1 cellular context compared by ENCODE assay signal in the genomic region with DNA sequence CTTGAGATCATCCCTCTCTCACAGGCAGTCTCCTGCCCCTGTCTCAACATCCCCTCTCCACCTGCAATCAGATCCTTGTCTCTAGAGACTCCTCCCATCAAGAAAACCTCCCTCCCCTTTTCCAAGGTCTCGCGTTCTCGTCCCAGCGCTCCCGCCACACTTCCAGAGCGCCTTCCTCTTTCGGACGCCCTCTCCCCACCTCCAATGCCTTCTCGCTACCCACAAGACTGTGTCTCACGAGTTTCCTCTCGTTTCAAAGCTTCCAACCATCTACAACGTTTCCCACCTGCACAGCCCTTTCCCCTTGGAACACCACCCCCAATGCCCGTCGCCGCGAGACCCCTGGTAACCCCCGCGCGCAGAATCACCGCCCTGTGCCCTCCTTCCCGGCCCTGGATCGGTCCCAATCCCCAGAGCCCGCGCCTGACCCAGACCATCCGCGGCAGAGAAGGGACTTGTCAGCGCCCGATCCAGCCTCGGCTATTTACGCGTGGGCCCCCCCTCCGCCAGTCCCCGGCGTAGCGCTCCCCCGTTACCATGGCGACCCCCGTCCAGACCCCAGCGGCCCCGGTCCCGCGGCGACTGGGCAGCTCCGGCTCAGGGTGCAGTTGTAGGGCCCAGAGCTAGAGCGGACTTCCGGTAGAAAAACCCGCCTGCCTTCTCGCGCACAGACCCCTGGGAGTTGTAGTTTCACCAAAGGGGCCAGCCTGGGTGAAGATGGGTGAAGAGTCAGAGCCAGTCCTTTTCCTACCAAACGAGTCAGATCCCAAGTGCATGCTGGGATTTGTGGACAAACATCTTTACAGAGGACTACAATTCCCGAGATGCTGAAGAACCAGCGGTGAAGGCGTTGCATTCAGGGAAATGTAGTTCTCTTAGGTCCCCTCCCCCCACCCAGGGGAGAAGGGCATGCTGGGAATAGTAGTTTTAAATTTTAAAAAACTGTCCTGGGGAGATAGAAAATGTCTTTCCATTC.
TF ChIP-seq lines count a peak whose summit lies in the region.

A gene (minus strand): TSS at position 619 of the 976 bp plus-strand sequence. CDS start 80 bp downstream, at position 539.

TF ChIP-seq in K562, 482 proteins besides CTCF, POLR2A, EP300 and RAD21 (continued from another document and continues in another):
- TF ChIP-seq, protein P1, sequence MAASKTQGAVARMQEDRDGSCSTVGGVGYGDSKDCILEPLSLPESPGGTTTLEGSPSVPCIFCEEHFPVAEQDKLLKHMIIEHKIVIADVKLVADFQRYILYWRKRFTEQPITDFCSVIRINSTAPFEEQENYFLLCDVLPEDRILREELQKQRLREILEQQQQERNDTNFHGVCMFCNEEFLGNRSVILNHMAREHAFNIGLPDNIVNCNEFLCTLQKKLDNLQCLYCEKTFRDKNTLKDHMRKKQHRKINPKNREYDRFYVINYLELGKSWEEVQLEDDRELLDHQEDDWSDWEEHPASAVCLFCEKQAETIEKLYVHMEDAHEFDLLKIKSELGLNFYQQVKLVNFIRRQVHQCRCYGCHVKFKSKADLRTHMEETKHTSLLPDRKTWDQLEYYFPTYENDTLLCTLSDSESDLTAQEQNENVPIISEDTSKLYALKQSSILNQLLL (CRISPR knock-in tag; IDR thresholded peaks at IDR 0.05; ENCODE audit: borderline replicate concordance): no peak
- TF ChIP-seq YBX1 (IDR thresholded peaks at IDR 0.05): no peak
- TF ChIP-seq ZKSCAN3 (CRISPR knock-in tag; IDR thresholded peaks at IDR 0.05): no peak
- no peak for TF ChIP-seq PRPF4 (IDR thresholded peaks at IDR 0.05; ENCODE audit: insufficient read depth, low read depth, low read length, poor library complexity, severe bottlenecking)
- TF ChIP-seq NCOA6 (IDR thresholded peaks at IDR 0.05): no peak
- TF ChIP-seq, protein P2, sequence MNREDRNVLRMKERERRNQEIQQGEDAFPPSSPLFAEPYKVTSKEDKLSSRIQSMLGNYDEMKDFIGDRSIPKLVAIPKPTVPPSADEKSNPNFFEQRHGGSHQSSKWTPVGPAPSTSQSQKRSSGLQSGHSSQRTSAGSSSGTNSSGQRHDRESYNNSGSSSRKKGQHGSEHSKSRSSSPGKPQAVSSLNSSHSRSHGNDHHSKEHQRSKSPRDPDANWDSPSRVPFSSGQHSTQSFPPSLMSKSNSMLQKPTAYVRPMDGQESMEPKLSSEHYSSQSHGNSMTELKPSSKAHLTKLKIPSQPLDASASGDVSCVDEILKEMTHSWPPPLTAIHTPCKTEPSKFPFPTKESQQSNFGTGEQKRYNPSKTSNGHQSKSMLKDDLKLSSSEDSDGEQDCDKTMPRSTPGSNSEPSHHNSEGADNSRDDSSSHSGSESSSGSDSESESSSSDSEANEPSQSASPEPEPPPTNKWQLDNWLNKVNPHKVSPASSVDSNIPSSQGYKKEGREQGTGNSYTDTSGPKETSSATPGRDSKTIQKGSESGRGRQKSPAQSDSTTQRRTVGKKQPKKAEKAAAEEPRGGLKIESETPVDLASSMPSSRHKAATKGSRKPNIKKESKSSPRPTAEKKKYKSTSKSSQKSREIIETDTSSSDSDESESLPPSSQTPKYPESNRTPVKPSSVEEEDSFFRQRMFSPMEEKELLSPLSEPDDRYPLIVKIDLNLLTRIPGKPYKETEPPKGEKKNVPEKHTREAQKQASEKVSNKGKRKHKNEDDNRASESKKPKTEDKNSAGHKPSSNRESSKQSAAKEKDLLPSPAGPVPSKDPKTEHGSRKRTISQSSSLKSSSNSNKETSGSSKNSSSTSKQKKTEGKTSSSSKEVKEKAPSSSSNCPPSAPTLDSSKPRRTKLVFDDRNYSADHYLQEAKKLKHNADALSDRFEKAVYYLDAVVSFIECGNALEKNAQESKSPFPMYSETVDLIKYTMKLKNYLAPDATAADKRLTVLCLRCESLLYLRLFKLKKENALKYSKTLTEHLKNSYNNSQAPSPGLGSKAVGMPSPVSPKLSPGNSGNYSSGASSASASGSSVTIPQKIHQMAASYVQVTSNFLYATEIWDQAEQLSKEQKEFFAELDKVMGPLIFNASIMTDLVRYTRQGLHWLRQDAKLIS (CRISPR knock-in tag; IDR thresholded peaks at IDR 0.05): no peak
- TF ChIP-seq, protein P3, sequence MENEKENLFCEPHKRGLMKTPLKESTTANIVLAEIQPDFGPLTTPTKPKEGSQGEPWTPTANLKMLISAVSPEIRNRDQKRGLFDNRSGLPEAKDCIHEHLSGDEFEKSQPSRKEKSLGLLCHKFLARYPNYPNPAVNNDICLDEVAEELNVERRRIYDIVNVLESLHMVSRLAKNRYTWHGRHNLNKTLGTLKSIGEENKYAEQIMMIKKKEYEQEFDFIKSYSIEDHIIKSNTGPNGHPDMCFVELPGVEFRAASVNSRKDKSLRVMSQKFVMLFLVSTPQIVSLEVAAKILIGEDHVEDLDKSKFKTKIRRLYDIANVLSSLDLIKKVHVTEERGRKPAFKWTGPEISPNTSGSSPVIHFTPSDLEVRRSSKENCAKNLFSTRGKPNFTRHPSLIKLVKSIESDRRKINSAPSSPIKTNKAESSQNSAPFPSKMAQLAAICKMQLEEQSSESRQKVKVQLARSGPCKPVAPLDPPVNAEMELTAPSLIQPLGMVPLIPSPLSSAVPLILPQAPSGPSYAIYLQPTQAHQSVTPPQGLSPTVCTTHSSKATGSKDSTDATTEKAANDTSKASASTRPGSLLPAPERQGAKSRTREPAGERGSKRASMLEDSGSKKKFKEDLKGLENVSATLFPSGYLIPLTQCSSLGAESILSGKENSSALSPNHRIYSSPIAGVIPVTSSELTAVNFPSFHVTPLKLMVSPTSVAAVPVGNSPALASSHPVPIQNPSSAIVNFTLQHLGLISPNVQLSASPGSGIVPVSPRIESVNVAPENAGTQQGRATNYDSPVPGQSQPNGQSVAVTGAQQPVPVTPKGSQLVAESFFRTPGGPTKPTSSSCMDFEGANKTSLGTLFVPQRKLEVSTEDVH (IDR thresholded peaks at IDR 0.05; ENCODE audit: low read depth, partially characterized antibody): peak; percentile 45
- TF ChIP-seq, protein P4, sequence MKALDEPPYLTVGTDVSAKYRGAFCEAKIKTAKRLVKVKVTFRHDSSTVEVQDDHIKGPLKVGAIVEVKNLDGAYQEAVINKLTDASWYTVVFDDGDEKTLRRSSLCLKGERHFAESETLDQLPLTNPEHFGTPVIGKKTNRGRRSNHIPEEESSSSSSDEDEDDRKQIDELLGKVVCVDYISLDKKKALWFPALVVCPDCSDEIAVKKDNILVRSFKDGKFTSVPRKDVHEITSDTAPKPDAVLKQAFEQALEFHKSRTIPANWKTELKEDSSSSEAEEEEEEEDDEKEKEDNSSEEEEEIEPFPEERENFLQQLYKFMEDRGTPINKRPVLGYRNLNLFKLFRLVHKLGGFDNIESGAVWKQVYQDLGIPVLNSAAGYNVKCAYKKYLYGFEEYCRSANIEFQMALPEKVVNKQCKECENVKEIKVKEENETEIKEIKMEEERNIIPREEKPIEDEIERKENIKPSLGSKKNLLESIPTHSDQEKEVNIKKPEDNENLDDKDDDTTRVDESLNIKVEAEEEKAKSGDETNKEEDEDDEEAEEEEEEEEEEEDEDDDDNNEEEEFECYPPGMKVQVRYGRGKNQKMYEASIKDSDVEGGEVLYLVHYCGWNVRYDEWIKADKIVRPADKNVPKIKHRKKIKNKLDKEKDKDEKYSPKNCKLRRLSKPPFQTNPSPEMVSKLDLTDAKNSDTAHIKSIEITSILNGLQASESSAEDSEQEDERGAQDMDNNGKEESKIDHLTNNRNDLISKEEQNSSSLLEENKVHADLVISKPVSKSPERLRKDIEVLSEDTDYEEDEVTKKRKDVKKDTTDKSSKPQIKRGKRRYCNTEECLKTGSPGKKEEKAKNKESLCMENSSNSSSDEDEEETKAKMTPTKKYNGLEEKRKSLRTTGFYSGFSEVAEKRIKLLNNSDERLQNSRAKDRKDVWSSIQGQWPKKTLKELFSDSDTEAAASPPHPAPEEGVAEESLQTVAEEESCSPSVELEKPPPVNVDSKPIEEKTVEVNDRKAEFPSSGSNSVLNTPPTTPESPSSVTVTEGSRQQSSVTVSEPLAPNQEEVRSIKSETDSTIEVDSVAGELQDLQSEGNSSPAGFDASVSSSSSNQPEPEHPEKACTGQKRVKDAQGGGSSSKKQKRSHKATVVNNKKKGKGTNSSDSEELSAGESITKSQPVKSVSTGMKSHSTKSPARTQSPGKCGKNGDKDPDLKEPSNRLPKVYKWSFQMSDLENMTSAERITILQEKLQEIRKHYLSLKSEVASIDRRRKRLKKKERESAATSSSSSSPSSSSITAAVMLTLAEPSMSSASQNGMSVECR (CRISPR knock-in tag; IDR thresholded peaks at IDR 0.05): peak; percentile 82; the same call in 1 of the 2 replicates
- no peak for TF ChIP-seq ZNF124 (CRISPR knock-in tag; IDR thresholded peaks at IDR 0.05)
- TF ChIP-seq RFX1 (IDR thresholded peaks at IDR 0.05): peak; percentile 96
- no peak for TF ChIP-seq BRD4 (IDR thresholded peaks at IDR 0.05)
- TF ChIP-seq, protein P5, sequence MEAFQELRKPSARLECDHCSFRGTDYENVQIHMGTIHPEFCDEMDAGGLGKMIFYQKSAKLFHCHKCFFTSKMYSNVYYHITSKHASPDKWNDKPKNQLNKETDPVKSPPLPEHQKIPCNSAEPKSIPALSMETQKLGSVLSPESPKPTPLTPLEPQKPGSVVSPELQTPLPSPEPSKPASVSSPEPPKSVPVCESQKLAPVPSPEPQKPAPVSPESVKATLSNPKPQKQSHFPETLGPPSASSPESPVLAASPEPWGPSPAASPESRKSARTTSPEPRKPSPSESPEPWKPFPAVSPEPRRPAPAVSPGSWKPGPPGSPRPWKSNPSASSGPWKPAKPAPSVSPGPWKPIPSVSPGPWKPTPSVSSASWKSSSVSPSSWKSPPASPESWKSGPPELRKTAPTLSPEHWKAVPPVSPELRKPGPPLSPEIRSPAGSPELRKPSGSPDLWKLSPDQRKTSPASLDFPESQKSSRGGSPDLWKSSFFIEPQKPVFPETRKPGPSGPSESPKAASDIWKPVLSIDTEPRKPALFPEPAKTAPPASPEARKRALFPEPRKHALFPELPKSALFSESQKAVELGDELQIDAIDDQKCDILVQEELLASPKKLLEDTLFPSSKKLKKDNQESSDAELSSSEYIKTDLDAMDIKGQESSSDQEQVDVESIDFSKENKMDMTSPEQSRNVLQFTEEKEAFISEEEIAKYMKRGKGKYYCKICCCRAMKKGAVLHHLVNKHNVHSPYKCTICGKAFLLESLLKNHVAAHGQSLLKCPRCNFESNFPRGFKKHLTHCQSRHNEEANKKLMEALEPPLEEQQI (IDR thresholded peaks at IDR 0.05): no peak
- TF ChIP-seq NFYB (IDR thresholded peaks at IDR 0.05; ENCODE audit: extremely low read depth, insufficient read length): no peak
- 0 out of 2 replicates have a peak, but pooled peaks have one; percentile 9 for TF ChIP-seq RHOXF2B (CRISPR knock-in tag; conservative IDR thresholded peaks at IDR 0.05)
- TF ChIP-seq ESRRB (CRISPR knock-in tag; IDR thresholded peaks at IDR 0.05; ENCODE audit: borderline replicate concordance): no peak
- TF ChIP-seq MED1 (CRISPR knock-in tag; IDR thresholded peaks at IDR 0.05; ENCODE audit: borderline replicate concordance): no peak
- no peak; the same call in 1 of the 2 replicates for TF ChIP-seq ETV5 (CRISPR knock-in tag; IDR thresholded peaks at IDR 0.05; ENCODE audit: low read depth)
- TF ChIP-seq NCOA2 (IDR thresholded peaks at IDR 0.05; ENCODE audit: partially characterized antibody in 2 of 2): no peak
- no peak for TF ChIP-seq ZNF24 (IDR thresholded peaks at IDR 0.05)
- peak; percentile 78 for TF ChIP-seq L3MBTL2 (IDR thresholded peaks at IDR 0.05)
- TF ChIP-seq CTBP1 (IDR thresholded peaks at IDR 0.05; ENCODE audit: borderline replicate concordance): peak; percentile 69; the same call in 1 of the 2 replicates
- TF ChIP-seq, protein P6, sequence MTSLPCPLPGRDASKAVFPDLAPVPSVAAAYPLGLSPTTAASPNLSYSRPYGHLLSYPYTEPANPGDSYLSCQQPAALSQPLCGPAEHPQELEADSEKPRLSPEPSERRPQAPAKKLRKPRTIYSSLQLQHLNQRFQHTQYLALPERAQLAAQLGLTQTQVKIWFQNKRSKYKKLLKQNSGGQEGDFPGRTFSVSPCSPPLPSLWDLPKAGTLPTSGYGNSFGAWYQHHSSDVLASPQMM (CRISPR knock-in tag; IDR thresholded peaks at IDR 0.05): no peak
- TF ChIP-seq, protein P7, sequence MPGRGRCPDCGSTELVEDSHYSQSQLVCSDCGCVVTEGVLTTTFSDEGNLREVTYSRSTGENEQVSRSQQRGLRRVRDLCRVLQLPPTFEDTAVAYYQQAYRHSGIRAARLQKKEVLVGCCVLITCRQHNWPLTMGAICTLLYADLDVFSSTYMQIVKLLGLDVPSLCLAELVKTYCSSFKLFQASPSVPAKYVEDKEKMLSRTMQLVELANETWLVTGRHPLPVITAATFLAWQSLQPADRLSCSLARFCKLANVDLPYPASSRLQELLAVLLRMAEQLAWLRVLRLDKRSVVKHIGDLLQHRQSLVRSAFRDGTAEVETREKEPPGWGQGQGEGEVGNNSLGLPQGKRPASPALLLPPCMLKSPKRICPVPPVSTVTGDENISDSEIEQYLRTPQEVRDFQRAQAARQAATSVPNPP (IDR thresholded peaks at IDR 0.05; ENCODE audit: borderline replicate concordance, insufficient read depth, insufficient read length): no peak
- TF ChIP-seq CBX8 (IDR thresholded peaks at IDR 0.05; ENCODE audit: borderline replicate concordance, extremely low read depth, low read depth, low read length, poor library complexity, severe bottlenecking): no peak
- no peak for TF ChIP-seq OTX1 (CRISPR knock-in tag; IDR thresholded peaks at IDR 0.05)
- peak; percentile 41; the same call in 1 of the 2 replicates for TF ChIP-seq ADNP (tag; IDR thresholded peaks at IDR 0.05)
- TF ChIP-seq ERF (CRISPR knock-in tag; IDR thresholded peaks at IDR 0.05): 0 out of 2 replicates have a peak, but pooled peaks have one; percentile 71
- no peak for TF ChIP-seq ZFP36 (IDR thresholded peaks at IDR 0.05; ENCODE audit: low read depth, low read length, partially characterized antibody)
- TF ChIP-seq, protein P8, sequence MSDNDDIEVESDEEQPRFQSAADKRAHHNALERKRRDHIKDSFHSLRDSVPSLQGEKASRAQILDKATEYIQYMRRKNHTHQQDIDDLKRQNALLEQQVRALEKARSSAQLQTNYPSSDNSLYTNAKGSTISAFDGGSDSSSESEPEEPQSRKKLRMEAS (CRISPR knock-in tag; IDR thresholded peaks at IDR 0.05): 0 out of 2 replicates have a peak, but pooled peaks have one; percentile 32
- TF ChIP-seq, protein P9, sequence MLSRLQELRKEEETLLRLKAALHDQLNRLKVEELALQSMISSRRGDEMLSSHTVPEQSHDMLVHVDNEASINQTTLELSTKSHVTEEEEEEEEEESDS (CRISPR knock-in tag; IDR thresholded peaks at IDR 0.05): no peak
- no peak for TF ChIP-seq ZNF785 (CRISPR knock-in tag; IDR thresholded peaks at IDR 0.05)
- peak; percentile 60 for TF ChIP-seq SNRNP70 (optimal IDR thresholded peaks at IDR 0.05; ENCODE audit: low read depth, low read length)
- peak; percentile 86 for TF ChIP-seq SMAD3 (CRISPR knock-in tag; conservative IDR thresholded peaks at IDR 0.05)
- no peak for TF ChIP-seq HNRNPK (IDR thresholded peaks at IDR 0.05; ENCODE audit: low read depth, low read length, poor library complexity, severe bottlenecking)
- TF ChIP-seq, protein P10, sequence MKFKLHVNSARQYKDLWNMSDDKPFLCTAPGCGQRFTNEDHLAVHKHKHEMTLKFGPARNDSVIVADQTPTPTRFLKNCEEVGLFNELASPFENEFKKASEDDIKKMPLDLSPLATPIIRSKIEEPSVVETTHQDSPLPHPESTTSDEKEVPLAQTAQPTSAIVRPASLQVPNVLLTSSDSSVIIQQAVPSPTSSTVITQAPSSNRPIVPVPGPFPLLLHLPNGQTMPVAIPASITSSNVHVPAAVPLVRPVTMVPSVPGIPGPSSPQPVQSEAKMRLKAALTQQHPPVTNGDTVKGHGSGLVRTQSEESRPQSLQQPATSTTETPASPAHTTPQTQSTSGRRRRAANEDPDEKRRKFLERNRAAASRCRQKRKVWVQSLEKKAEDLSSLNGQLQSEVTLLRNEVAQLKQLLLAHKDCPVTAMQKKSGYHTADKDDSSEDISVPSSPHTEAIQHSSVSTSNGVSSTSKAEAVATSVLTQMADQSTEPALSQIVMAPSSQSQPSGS (CRISPR knock-in tag; IDR thresholded peaks at IDR 0.05): no peak
